ENCODE assay signal across 8 cellular contexts in the genomic region with DNA sequence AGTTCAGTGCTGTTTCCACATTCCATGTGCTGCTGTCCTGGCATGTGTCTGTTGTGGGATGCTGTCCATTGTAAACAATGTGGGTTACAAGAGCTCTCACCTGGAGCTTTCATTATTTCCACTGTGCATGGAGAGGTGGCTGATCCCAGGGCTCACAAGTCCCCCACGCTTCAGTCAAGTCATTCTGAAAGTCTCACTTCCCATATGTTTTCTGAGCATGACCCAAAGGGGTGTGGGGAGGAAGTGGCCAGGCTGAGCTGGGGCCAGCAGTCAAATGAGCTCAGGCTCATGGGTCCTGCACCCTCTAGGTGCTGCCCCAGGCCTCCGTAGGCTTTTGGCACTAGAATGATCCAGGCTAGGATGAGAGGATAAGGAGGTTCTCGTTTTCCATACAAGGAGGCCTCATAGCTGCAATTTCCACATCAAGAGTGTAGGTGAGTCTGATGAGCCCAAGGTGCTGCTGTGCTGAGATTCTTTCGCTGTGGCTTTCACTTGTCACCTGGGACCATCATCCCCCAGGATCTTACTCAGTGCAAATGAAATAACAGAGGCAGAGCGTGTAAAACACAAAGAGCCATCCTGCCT. TPM values are rescaled to one million over a fixed set of nuclear protein-coding genes. Genes with fewer than 3 reads are reported as not detected.
A peak's percentile ranks its signal among the peaks of the same experiment; 100 is the strongest.
DNase-seq lines count a peak whose midpoint lies in the region; ATAC-seq, FAIRE-seq and TF ChIP-seq lines count a peak whose summit lies in the region.

No MANE protein-coding gene starts in this region.

- WGBS in GM12878 (ENCODE audit: insufficient coverage, insufficient replicate concordance, low lambda C conversion rate, missing lambda C conversion rate): 0% methylated on average over 5 of the region's 5 CpGs

- peak overlapping the region; percentile 91 for H3K4me2 ChIP-seq in GM12878 (ENCODE audit: control insufficient read depth, insufficient read depth)

- TF ChIP-seq RAD21 in GM12878 (IDR thresholded peaks at IDR 0.05; ENCODE audit: insufficient read depth, low read depth, low read length): peak; percentile 28; the same call in 1 of the 2 replicates

- H3K27me3 ChIP-seq in GM12878 (replicated peaks in 1 of 2; ENCODE audit: control insufficient read depth in 2 of 2, insufficient read depth in 2 of 2, low read length in 1 of 2): no peaks in the 10 kb centered on the region

- no peaks in the 10 kb centered on the region for H4K20me1 ChIP-seq in GM12878 (ENCODE audit: control insufficient read depth, insufficient read depth)

- RAD21 ChIA-PET in GM12878 (lab: Charles Lee; ENCODE audit: unreplicated experiment): interaction anchor here (0.6 to 5.6 kb wide), 16 partner anchors 9 to 303 kb away, joined by 3 to 83 read pairs (median 5); a partner anchor contains a TSS

- peak overlapping the region; percentile 99 for H3K27ac ChIP-seq in GM12878 (ENCODE audit: control insufficient read depth, insufficient read depth)

- peak; percentile 93 to 96 for TF ChIP-seq EP300 in GM12878 (IDR thresholded peaks at IDR 0.05; ENCODE audit: borderline replicate concordance in 1 of 2, control insufficient read depth in 1 of 2, low read depth in 2 of 2, low read length in 2 of 2)

- peak; percentile 82 for ATAC-seq in GM19463 (IDR thresholded peaks at IDR 0.05; ENCODE audit: unreplicated experiment)
- ATAC-seq in HG03460 (IDR thresholded peaks at IDR 0.05; ENCODE audit: unreplicated experiment): peak; percentile 72
- peak; percentile 78 for ATAC-seq in GM12878

- H2AFZ ChIP-seq in GM12878 (ENCODE audit: control insufficient read depth, low read depth, low read length): no peak overlapping the region

- no peaks in the 10 kb centered on the region for H3K9me3 ChIP-seq in GM12878 (replicated peaks; ENCODE audit: control insufficient read depth, insufficient read depth, low read length)

- H3K4me1 ChIP-seq in GM12878 (ENCODE audit: control insufficient read depth, insufficient read depth, low read length): peaks cover 55% of the 10 kb centered on the region

- CTCF ChIA-PET in GM12878 (lab: Yijun Ruan, JAX): interaction anchor here (0.9 to 4.8 kb wide), 12 partner anchors 8 to 36 kb away, joined by 3 to 50 read pairs (median 6); no protein-coding TSS in a partner anchor

- peak; percentile 83 for FAIRE-seq in GM12878 (lab: Jason Lieb, UNC)

- DNase-seq in GM12865 (ENCODE audit: low read depth) (peak; percentile 88), GM12878 (ENCODE audit: low read depth, low spot score) (peak; percentile 80), superior temporal gyrus (ENCODE audit: extremely low spot score) (peak; percentile 45), dedifferentiated amniotic fluid mesenchymal stem cell (ENCODE audit: extremely low spot score) (no peak), DMS53 (lab: John Stamatoyannopoulos, UW) (no peak), GM03348 (ENCODE audit: low spot score) (no peak)

- intact Hi-C loops in GM12878 (cut with micrococcal nuclease; ENCODE audit: unreplicated experiment): no loop called here

- SMC1A ChIA-PET in GM12878 (lab: Charles Lee; ENCODE audit: uncharacterized antibody, unreplicated experiment): interaction anchor here (0.6 to 5.3 kb wide), 18 partner anchors 9 to 278 kb away, joined by 3 to 107 read pairs (median 7); a partner anchor contains a TSS

- H3K4me3 ChIP-seq in GM12865 (ENCODE audit: low read depth, low read length) (peak overlapping the region; percentile 49), GM12878 (peak overlapping the region; percentile 62)

- POLR2A ChIA-PET in GM12878 (lab: Charles Lee): interaction anchor here (0.5 to 7.0 kb wide), 12 partner anchors 8 to 1300 kb away, joined by 3 to 103 read pairs (median 5); a partner anchor contains a TSS

- TF ChIP-seq POLR2A in GM12878 (IDR thresholded peaks at IDR 0.05; ENCODE audit: low read depth, low read length): no peak

- H3K79me2 ChIP-seq in GM12878 (ENCODE audit: control insufficient read depth, insufficient read depth, low read length): peaks cover 81% of the 10 kb centered on the region

- peaks cover 20 to 38% of the 10 kb centered on the region in 2 experiments for H3K36me3 ChIP-seq in GM12878 (ENCODE audit: control insufficient read depth in 2 of 2, insufficient read depth in 2 of 2, low read length in 1 of 2)

- TSS peak; percentile 1 for BruUV-seq in GM12878 (replicated peaks; lab: Mats Ljungman, UMichigan)

- in situ Hi-C loops in GM12878 (cut with MboI): no loop called here

- TF ChIP-seq CTCF in GM12865 (IDR thresholded peaks at IDR 0.05; ENCODE audit: insufficient read depth, low read depth, low read length, missing control alignments) (no peak), GM12878 (IDR thresholded peaks at IDR 0.05 in 2 of 3, conservative IDR thresholded peaks at IDR 0.05 in 1 of 3; ENCODE audit: control insufficient read depth in 2 of 3, extremely low read depth in 1 of 3, insufficient read depth in 1 of 3, low read depth in 3 of 3, low read length in 3 of 3) (no peak)

- peak overlapping the region; percentile 67 for H3K9ac ChIP-seq in GM12878 (ENCODE audit: control insufficient read depth, insufficient read depth, low read length)

TF ChIP-seq in GM12878, 131 proteins besides CTCF, POLR2A, EP300 and RAD21 (continues in another document):
- no peak for TF ChIP-seq WRNIP1 (IDR thresholded peaks at IDR 0.05; ENCODE audit: borderline replicate concordance, low read depth, low read length)
- TF ChIP-seq, protein P1, sequence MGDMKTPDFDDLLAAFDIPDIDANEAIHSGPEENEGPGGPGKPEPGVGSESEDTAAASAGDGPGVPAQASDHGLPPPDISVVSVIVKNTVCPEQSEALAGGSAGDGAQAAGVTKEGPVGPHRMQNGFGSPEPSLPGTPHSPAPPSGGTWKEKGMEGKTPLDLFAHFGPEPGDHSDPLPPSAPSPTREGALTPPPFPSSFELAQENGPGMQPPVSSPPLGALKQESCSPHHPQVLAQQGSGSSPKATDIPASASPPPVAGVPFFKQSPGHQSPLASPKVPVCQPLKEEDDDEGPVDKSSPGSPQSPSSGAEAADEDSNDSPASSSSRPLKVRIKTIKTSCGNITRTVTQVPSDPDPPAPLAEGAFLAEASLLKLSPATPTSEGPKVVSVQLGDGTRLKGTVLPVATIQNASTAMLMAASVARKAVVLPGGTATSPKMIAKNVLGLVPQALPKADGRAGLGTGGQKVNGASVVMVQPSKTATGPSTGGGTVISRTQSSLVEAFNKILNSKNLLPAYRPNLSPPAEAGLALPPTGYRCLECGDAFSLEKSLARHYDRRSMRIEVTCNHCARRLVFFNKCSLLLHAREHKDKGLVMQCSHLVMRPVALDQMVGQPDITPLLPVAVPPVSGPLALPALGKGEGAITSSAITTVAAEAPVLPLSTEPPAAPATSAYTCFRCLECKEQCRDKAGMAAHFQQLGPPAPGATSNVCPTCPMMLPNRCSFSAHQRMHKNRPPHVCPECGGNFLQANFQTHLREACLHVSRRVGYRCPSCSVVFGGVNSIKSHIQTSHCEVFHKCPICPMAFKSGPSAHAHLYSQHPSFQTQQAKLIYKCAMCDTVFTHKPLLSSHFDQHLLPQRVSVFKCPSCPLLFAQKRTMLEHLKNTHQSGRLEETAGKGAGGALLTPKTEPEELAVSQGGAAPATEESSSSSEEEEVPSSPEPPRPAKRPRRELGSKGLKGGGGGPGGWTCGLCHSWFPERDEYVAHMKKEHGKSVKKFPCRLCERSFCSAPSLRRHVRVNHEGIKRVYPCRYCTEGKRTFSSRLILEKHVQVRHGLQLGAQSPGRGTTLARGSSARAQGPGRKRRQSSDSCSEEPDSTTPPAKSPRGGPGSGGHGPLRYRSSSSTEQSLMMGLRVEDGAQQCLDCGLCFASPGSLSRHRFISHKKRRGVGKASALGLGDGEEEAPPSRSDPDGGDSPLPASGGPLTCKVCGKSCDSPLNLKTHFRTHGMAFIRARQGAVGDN (IDR thresholded peaks at IDR 0.05): peak; percentile 82; the same call in 1 of the 2 replicates
- TF ChIP-seq, protein P2, sequence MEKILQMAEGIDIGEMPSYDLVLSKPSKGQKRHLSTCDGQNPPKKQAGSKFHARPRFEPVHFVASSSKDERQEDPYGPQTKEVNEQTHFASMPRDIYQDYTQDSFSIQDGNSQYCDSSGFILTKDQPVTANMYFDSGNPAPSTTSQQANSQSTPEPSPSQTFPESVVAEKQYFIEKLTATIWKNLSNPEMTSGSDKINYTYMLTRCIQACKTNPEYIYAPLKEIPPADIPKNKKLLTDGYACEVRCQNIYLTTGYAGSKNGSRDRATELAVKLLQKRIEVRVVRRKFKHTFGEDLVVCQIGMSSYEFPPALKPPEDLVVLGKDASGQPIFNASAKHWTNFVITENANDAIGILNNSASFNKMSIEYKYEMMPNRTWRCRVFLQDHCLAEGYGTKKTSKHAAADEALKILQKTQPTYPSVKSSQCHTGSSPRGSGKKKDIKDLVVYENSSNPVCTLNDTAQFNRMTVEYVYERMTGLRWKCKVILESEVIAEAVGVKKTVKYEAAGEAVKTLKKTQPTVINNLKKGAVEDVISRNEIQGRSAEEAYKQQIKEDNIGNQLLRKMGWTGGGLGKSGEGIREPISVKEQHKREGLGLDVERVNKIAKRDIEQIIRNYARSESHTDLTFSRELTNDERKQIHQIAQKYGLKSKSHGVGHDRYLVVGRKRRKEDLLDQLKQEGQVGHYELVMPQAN (conservative IDR thresholded peaks at IDR 0.05): peak; percentile 59; the same call in 1 of the 2 replicates
- TF ChIP-seq IKZF1 (conservative IDR thresholded peaks at IDR 0.05): peak; percentile 99
- TF ChIP-seq IRF4 (IDR thresholded peaks at IDR 0.05; ENCODE audit: low read depth, low read length): peak; percentile 100
- no peak for TF ChIP-seq NR2C1 (IDR thresholded peaks at IDR 0.05)
- peak; percentile 92 for TF ChIP-seq TBL1XR1 (IDR thresholded peaks at IDR 0.05; ENCODE audit: low read depth, low read length)
- TF ChIP-seq MEF2B (IDR thresholded peaks at IDR 0.05; ENCODE audit: partially characterized antibody, poor library complexity, severe bottlenecking): peak; percentile 82
- TF ChIP-seq FOXM1 (IDR thresholded peaks at IDR 0.05; ENCODE audit: low read depth, low read length): no peak

RNA-seq across cellular contexts. Expression of a gene that starts 22.0 kb away (rescaled TPM):
- 20.1 and 22.0 TPM in 2 replicates for total RNA-seq in GM12878 (2013; cell fraction: nucleolus; rRNA removed)
- 6.3 and 6.4 TPM in 2 replicates for total RNA-seq in GM12878 (2014; rRNA removed)
- 4.1 and 4.5 TPM in 2 replicates for total RNA-seq in GM12878 (2014; rRNA removed; fragmentation: Illumina TruSeq; extraction: Trizol)
- total RNA-seq in GM12878 (2021): 6.0 and 6.1 TPM in 2 replicates
- 2.0 TPM for polyA plus RNA-seq in GM12878 (2011; ENCODE audit: low read depth)
- 7.5 and 9.4 TPM in 2 replicates for polyA plus RNA-seq in GM12878 (2011; rRNA removed)
- 11.9 and 12.7 TPM in 2 replicates for polyA plus RNA-seq in GM12878 (2011; cell fraction: cytosol; rRNA removed)
- 22.7 and 29.4 TPM in 2 replicates for polyA plus RNA-seq in GM12878 (2011; cell fraction: nucleus; rRNA removed)
- polyA plus RNA-seq in GM12878 (2012): 3.0 and 4.8 TPM in 2 replicates
- 5.4 and 6.3 TPM in 2 replicates for polyA plus RNA-seq in GM12878 (2014; fragmentation: Illumina TruSeq; extraction: Trizol)
- 1 to 10 TPM; 2.3 to 3.5 TPM for polyA plus RNA-seq in GM12878 (2014; fragmentation: Nextera tagmentation; extraction: Ambion mirVana)
- polyA plus RNA-seq in GM12878 (2014; rRNA removed): 8.4 and 8.6 TPM in 2 replicates
- 1 to 10 TPM; 3.0 to 3.5 TPM for polyA plus RNA-seq in GM12878 (2016; fragmentation: Nextera tagmentation; extraction: Ambion mirVana)
- polyA minus RNA-seq in GM12878 (2011; rRNA and poly(A)+ RNA removed): 11.0 and 11.7 TPM in 2 replicates
- 1.9 and 3.1 TPM in 2 replicates for polyA minus RNA-seq in GM12878 (2011; cell fraction: cytosol; rRNA and poly(A)+ RNA removed)
- polyA minus RNA-seq in GM12878 (2011; cell fraction: nucleus; rRNA and poly(A)+ RNA removed): 13.1 and 19.6 TPM in 2 replicates

Comparison
In these comparisons a context has a peak if more than half of its experiments do, and no peak if none do; other contexts are left out.
1. DNase-seq: peak in GM12865 (single experiment), GM12878 (single experiment) and superior temporal gyrus (single experiment); none in dedifferentiated amniotic fluid mesenchymal stem cell (single experiment), DMS53 (single experiment) and GM03348 (single experiment).
2. Peak in every context shown above with its lines, with median percentiles within 50 percentile points of each other: ATAC-seq.